Comparison of ENCODE assay signal across 1 cellular context in the genomic region with DNA sequence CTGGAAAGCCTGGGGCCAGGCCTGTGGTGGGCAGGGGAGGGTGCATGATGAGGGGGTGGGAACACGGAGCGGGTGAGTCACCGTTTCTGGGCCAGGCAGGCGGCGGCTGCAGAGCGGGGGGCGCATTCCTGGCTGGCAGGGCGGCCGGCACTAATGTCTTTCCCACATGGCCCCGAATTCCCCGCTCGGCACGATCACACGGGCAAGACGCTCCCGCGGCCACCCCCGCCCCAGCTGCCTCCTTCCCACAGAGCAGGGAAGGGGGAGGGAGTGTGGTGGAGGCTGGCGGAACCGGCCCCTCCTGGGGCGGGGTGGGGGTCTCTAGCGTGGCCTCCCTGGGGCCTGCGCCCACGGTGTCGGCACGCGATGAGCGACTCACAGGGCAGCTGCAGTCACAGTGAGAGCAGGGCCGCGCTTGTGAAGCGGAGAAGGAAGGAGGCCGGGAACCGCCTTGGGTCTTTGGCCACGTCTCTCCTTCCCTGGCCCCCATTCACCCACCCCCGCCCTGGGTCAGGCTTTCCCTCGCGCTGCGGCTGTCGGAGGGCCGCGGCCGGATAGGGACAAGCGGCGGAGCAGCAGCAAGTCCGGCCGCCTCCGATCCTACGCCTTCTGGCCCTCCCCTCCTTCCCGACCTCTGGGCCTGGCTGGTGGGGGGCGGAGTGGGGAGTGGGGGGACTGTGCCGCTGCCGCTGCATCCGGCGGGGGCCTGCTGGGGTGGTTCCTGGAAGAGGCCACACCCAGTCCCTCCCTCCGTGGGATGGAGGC.
TF ChIP-seq lines count a peak whose summit lies in the region.

No MANE protein-coding gene starts in this region.

TF ChIP-seq in K562, 482 proteins besides CTCF, POLR2A, EP300 and RAD21 (continued from another document and continues in another):
- TF ChIP-seq FOXM1 (IDR thresholded peaks at IDR 0.05; ENCODE audit: low read depth): no peak
- no peak for TF ChIP-seq FOXM1 (CRISPR knock-in tag; IDR thresholded peaks at IDR 0.05; ENCODE audit: low read depth)
- peak; percentile 56 for TF ChIP-seq FIP1L1 (IDR thresholded peaks at IDR 0.05; ENCODE audit: low read depth, low read length, poor library complexity, severe bottlenecking)
- TF ChIP-seq COPS2 (conservative IDR thresholded peaks at IDR 0.05): no peak
- no peak for TF ChIP-seq XRCC3 (IDR thresholded peaks at IDR 0.05)
- TF ChIP-seq MEF2D (tag; conservative IDR thresholded peaks at IDR 0.05; ENCODE audit: low read depth): no peak
- no peak for TF ChIP-seq SRSF9 (IDR thresholded peaks at IDR 0.05; ENCODE audit: borderline replicate concordance, low read depth, low read length)
- no peak for TF ChIP-seq CBX2 (IDR thresholded peaks at IDR 0.05; ENCODE audit: insufficient read depth, low read length, poor library complexity, severe bottlenecking)
- TF ChIP-seq, protein P1, sequence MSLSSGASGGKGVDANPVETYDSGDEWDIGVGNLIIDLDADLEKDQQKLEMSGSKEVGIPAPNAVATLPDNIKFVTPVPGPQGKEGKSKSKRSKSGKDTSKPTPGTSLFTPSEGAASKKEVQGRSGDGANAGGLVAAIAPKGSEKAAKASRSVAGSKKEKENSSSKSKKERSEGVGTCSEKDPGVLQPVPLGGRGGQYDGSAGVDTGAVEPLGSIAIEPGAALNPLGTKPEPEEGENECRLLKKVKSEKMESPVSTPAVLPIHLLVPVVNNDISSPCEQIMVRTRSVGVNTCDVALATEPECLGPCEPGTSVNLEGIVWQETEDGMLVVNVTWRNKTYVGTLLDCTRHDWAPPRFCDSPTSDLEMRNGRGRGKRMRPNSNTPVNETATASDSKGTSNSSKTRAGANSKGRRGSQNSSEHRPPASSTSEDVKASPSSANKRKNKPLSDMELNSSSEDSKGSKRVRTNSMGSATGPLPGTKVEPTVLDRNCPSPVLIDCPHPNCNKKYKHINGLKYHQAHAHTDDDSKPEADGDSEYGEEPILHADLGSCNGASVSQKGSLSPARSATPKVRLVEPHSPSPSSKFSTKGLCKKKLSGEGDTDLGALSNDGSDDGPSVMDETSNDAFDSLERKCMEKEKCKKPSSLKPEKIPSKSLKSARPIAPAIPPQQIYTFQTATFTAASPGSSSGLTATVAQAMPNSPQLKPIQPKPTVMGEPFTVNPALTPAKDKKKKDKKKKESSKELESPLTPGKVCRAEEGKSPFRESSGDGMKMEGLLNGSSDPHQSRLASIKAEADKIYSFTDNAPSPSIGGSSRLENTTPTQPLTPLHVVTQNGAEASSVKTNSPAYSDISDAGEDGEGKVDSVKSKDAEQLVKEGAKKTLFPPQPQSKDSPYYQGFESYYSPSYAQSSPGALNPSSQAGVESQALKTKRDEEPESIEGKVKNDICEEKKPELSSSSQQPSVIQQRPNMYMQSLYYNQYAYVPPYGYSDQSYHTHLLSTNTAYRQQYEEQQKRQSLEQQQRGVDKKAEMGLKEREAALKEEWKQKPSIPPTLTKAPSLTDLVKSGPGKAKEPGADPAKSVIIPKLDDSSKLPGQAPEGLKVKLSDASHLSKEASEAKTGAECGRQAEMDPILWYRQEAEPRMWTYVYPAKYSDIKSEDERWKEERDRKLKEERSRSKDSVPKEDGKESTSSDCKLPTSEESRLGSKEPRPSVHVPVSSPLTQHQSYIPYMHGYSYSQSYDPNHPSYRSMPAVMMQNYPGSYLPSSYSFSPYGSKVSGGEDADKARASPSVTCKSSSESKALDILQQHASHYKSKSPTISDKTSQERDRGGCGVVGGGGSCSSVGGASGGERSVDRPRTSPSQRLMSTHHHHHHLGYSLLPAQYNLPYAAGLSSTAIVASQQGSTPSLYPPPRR (CRISPR knock-in tag; IDR thresholded peaks at IDR 0.05; ENCODE audit: borderline replicate concordance): no peak
- no peak for TF ChIP-seq FOXJ2 (tag; IDR thresholded peaks at IDR 0.05)
- no peak for TF ChIP-seq NCOA2 (IDR thresholded peaks at IDR 0.05; ENCODE audit: partially characterized antibody in 2 of 2)
- TF ChIP-seq GABPB2 (CRISPR knock-in tag; conservative IDR thresholded peaks at IDR 0.05): no peak
- TF ChIP-seq ZBED1 (IDR thresholded peaks at IDR 0.05): no peak
- 0 out of 4 replicates have a peak, but pooled peaks of 1 of the 2 experiments have one; percentile 28 for TF ChIP-seq SRF (CRISPR knock-in tag; IDR thresholded peaks at IDR 0.05)
- TF ChIP-seq ZFPM2 (CRISPR knock-in tag; IDR thresholded peaks at IDR 0.05): 0 out of 2 replicates have a peak, but pooled peaks have one; percentile 26
- TF ChIP-seq SMAD4 (CRISPR knock-in tag; conservative IDR thresholded peaks at IDR 0.05): peak; percentile 28; the same call in 1 of the 2 replicates
- no peak for TF ChIP-seq TOE1 (IDR thresholded peaks at IDR 0.05; ENCODE audit: borderline replicate concordance)
- TF ChIP-seq TOE1 (CRISPR knock-in tag; IDR thresholded peaks at IDR 0.05; ENCODE audit: borderline replicate concordance, low read depth): no peak
- TF ChIP-seq, protein P2, sequence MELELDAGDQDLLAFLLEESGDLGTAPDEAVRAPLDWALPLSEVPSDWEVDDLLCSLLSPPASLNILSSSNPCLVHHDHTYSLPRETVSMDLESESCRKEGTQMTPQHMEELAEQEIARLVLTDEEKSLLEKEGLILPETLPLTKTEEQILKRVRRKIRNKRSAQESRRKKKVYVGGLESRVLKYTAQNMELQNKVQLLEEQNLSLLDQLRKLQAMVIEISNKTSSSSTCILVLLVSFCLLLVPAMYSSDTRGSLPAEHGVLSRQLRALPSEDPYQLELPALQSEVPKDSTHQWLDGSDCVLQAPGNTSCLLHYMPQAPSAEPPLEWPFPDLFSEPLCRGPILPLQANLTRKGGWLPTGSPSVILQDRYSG (tag; conservative IDR thresholded peaks at IDR 0.05; ENCODE audit: low read depth): no peak
- peak; percentile 78 for TF ChIP-seq FOSL1 (tag; conservative IDR thresholded peaks at IDR 0.05)
- no peak for TF ChIP-seq SMARCC2 (IDR thresholded peaks at IDR 0.05; ENCODE audit: low read depth)
- peak; percentile 34 for TF ChIP-seq GABPB1 (CRISPR knock-in tag; IDR thresholded peaks at IDR 0.05)
- no peak for TF ChIP-seq ZNF586 (CRISPR knock-in tag; conservative IDR thresholded peaks at IDR 0.05)
- TF ChIP-seq ZNF445 (CRISPR knock-in tag; IDR thresholded peaks at IDR 0.05; ENCODE audit: low read depth): no peak
- no peak for TF ChIP-seq TRIM24 (IDR thresholded peaks at IDR 0.05)
- TF ChIP-seq, protein P3, sequence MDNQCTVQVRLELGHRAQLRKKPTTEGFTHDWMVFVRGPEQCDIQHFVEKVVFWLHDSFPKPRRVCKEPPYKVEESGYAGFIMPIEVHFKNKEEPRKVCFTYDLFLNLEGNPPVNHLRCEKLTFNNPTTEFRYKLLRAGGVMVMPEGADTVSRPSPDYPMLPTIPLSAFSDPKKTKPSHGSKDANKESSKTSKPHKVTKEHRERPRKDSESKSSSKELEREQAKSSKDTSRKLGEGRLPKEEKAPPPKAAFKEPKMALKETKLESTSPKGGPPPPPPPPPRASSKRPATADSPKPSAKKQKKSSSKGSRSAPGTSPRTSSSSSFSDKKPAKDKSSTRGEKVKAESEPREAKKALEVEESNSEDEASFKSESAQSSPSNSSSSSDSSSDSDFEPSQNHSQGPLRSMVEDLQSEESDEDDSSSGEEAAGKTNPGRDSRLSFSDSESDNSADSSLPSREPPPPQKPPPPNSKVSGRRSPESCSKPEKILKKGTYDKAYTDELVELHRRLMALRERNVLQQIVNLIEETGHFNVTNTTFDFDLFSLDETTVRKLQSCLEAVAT (IDR thresholded peaks at IDR 0.05): 0 out of 4 replicates have a peak, but pooled peaks of 1 of the 2 experiments have one; percentile 39
- TF ChIP-seq, protein P4, sequence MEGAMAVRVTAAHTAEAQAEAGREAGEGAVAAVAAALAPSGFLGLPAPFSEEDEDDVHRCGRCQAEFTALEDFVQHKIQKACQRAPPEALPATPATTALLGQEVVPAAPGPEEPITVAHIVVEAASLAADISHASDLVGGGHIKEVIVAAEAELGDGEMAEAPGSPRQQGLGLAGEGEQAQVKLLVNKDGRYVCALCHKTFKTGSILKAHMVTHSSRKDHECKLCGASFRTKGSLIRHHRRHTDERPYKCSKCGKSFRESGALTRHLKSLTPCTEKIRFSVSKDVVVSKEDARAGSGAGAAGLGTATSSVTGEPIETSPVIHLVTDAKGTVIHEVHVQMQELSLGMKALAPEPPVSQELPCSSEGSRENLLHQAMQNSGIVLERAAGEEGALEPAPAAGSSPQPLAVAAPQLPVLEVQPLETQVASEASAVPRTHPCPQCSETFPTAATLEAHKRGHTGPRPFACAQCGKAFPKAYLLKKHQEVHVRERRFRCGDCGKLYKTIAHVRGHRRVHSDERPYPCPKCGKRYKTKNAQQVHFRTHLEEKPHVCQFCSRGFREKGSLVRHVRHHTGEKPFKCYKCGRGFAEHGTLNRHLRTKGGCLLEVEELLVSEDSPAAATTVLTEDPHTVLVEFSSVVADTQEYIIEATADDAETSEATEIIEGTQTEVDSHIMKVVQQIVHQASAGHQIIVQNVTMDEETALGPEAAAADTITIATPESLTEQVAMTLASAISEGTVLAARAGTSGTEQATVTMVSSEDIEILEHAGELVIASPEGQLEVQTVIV (CRISPR knock-in tag; IDR thresholded peaks at IDR 0.05; ENCODE audit: borderline replicate concordance): no peak
- TF ChIP-seq, protein P5, sequence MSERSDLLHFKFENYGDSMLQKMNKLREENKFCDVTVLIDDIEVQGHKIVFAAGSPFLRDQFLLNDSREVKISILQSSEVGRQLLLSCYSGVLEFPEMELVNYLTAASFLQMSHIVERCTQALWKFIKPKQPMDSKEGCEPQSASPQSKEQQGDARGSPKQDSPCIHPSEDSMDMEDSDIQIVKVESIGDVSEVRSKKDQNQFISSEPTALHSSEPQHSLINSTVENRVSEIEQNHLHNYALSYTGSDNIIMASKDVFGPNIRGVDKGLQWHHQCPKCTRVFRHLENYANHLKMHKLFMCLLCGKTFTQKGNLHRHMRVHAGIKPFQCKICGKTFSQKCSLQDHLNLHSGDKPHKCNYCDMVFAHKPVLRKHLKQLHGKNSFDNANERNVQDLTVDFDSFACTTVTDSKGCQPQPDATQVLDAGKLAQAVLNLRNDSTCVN (CRISPR knock-in tag; IDR thresholded peaks at IDR 0.05): no peak
- no peak for TF ChIP-seq NFATC3 (IDR thresholded peaks at IDR 0.05)
- TF ChIP-seq SNRNP70 (optimal IDR thresholded peaks at IDR 0.05; ENCODE audit: low read depth, low read length): no peak
- TF ChIP-seq HNRNPLL (IDR thresholded peaks at IDR 0.05; ENCODE audit: low read depth, low read length, poor library complexity, severe bottlenecking): peak; percentile 13
- no peak for TF ChIP-seq SMAD2 (IDR thresholded peaks at IDR 0.05; ENCODE audit: low read depth, low read length)
- TF ChIP-seq ATF7 (IDR thresholded peaks at IDR 0.05): peak; percentile 8; the same call in 1 of the 2 replicates
- TF ChIP-seq ASH1L (IDR thresholded peaks at IDR 0.05; ENCODE audit: borderline replicate concordance, low read depth, partially characterized antibody): no peak
- no peak for TF ChIP-seq HMG20A (CRISPR knock-in tag; conservative IDR thresholded peaks at IDR 0.05)
- TF ChIP-seq, protein P6, sequence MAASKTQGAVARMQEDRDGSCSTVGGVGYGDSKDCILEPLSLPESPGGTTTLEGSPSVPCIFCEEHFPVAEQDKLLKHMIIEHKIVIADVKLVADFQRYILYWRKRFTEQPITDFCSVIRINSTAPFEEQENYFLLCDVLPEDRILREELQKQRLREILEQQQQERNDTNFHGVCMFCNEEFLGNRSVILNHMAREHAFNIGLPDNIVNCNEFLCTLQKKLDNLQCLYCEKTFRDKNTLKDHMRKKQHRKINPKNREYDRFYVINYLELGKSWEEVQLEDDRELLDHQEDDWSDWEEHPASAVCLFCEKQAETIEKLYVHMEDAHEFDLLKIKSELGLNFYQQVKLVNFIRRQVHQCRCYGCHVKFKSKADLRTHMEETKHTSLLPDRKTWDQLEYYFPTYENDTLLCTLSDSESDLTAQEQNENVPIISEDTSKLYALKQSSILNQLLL (CRISPR knock-in tag; IDR thresholded peaks at IDR 0.05; ENCODE audit: borderline replicate concordance): no peak
- no peak for TF ChIP-seq HDAC6 (IDR thresholded peaks at IDR 0.05; ENCODE audit: low read depth, low read length)
- TF ChIP-seq PML (IDR thresholded peaks at IDR 0.05; ENCODE audit: low read length): peak; percentile 51; the same call in 1 of the 2 replicates
- TF ChIP-seq, protein P7, sequence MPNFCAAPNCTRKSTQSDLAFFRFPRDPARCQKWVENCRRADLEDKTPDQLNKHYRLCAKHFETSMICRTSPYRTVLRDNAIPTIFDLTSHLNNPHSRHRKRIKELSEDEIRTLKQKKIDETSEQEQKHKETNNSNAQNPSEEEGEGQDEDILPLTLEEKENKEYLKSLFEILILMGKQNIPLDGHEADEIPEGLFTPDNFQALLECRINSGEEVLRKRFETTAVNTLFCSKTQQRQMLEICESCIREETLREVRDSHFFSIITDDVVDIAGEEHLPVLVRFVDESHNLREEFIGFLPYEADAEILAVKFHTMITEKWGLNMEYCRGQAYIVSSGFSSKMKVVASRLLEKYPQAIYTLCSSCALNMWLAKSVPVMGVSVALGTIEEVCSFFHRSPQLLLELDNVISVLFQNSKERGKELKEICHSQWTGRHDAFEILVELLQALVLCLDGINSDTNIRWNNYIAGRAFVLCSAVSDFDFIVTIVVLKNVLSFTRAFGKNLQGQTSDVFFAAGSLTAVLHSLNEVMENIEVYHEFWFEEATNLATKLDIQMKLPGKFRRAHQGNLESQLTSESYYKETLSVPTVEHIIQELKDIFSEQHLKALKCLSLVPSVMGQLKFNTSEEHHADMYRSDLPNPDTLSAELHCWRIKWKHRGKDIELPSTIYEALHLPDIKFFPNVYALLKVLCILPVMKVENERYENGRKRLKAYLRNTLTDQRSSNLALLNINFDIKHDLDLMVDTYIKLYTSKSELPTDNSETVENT (CRISPR knock-in tag; IDR thresholded peaks at IDR 0.05): no peak
- peak; percentile 49 for TF ChIP-seq ETV1 (tag; conservative IDR thresholded peaks at IDR 0.05; ENCODE audit: low read depth)
- TF ChIP-seq NFYB (IDR thresholded peaks at IDR 0.05; ENCODE audit: extremely low read depth, insufficient read length): no peak
- TF ChIP-seq FOXA1 (IDR thresholded peaks at IDR 0.05; ENCODE audit: borderline replicate concordance): no peak
- TF ChIP-seq, protein P8, sequence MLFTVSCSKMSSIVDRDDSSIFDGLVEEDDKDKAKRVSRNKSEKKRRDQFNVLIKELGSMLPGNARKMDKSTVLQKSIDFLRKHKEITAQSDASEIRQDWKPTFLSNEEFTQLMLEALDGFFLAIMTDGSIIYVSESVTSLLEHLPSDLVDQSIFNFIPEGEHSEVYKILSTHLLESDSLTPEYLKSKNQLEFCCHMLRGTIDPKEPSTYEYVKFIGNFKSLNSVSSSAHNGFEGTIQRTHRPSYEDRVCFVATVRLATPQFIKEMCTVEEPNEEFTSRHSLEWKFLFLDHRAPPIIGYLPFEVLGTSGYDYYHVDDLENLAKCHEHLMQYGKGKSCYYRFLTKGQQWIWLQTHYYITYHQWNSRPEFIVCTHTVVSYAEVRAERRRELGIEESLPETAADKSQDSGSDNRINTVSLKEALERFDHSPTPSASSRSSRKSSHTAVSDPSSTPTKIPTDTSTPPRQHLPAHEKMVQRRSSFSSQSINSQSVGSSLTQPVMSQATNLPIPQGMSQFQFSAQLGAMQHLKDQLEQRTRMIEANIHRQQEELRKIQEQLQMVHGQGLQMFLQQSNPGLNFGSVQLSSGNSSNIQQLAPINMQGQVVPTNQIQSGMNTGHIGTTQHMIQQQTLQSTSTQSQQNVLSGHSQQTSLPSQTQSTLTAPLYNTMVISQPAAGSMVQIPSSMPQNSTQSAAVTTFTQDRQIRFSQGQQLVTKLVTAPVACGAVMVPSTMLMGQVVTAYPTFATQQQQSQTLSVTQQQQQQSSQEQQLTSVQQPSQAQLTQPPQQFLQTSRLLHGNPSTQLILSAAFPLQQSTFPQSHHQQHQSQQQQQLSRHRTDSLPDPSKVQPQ (CRISPR knock-in tag; IDR thresholded peaks at IDR 0.05; ENCODE audit: borderline replicate concordance): no peak
- TF ChIP-seq OTX1 (CRISPR knock-in tag; IDR thresholded peaks at IDR 0.05): no peak
